In the genomic region with DNA sequence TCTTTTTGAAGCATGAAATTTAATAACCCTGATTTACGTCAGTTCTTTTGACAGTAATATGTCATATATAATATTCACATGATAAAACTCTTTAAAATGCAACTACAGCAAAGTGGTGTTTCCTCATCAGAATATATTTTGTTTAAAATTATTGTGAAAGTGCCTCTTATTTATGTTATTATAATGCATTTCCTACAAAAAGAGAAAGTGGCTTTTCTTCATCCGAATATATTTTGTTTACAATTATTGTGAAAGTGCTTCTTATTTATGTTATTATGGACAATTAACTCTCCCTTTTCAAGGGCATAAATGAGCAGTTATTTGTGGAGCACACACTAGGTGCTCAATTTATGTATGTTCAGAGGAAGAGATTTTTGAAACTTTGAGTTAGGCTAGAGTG, we compare ENCODE assay signal across 23 cellular contexts.
"Had no signal": no experiment of that assay in that cellular context is flagged by ENCODE, and none has a peak within 500 bp of the region (broad histone marks: within the 10 kb centered on the region; RNA-seq: fewer than 3 reads in every experiment).

No MANE protein-coding gene starts in this region.

- H3K36me3 ChIP-seq: esophagus squamous epithelium, gastroesophageal sphincter, heart right ventricle had no signal

- H3K4me3 Mint-ChIP-seq: activated CD4-positive, alpha-beta memory T cell treated with anti-CD3 and anti-CD28 coated beads, Interleukin-2, amount 10 ng/mL, durations not matched to agents 7 days and 5 days; activated CD4-positive, alpha-beta T cell treated with anti-CD3 and anti-CD28 coated beads, Interleukin-2, amount 10 ng/mL, durations not matched to agents 7 days and 5 days; activated naive CD8-positive, alpha-beta T cell; activated T-cell treated with anti-CD3 and anti-CD28 coated beads, Interleukin-2, amount 50 U/mL, for 4 hours; activated T-helper 17 cell treated with anti-CD3 and anti-CD28 coated beads, Interleukin-2, amount 50 U/mL, for 72 hours; WTC11 had no signal

- DNase-seq: activated CD4-positive, alpha-beta memory T cell treated with anti-CD3 and anti-CD28 coated beads, Interleukin-2, amount 10 ng/mL, durations not matched to agents 7 days and 5 days; activated CD4-positive, alpha-beta T cell treated with anti-CD3 and anti-CD28 coated beads for 1 hour; activated CD4-positive, alpha-beta T cell treated with anti-CD3 and anti-CD28 coated beads, Interleukin-2, amount 50 U/mL, for 4 hours; activated CD8-positive, alpha-beta memory T cell treated with anti-CD3 and anti-CD28 coated beads for 24 hours; activated effector memory CD4-positive, alpha-beta T cell treated with Interleukin-2 at 50 U/mL for 16 hours; activated gamma-delta T cell treated with Interleukin-2 at 50 U/mL for 16 hours; activated naive CD4-positive, alpha-beta T cell treated with anti-CD3 and anti-CD28 coated beads, Interleukin-2, amount 50 U/mL, for 16 hours; activated naive CD4-positive, alpha-beta T cell treated with Interleukin-2 at 50 U/mL for 16 hours; activated T-cell treated with anti-CD3 and anti-CD28 coated beads, Interleukin-2, amount 50 U/mL, for 4 hours; amniotic stem cell; aorta; body of pancreas; cortex of kidney; effector CD8-positive, alpha-beta T cell; esophagus squamous epithelium; heart right ventricle had no signal

- H3K27ac ChIP-seq: body of pancreas, epithelial cell of prostate, esophagus squamous epithelium, gastroesophageal sphincter, heart right ventricle, VCaP had no signal

- H3K4me1 ChIP-seq: body of pancreas, heart right ventricle had no signal

- H3K27me3 ChIP-seq: body of pancreas, gastroesophageal sphincter, heart right ventricle had no signal

- H3K9me3 Mint-ChIP-seq: activated T-cell treated with anti-CD3 and anti-CD28 coated beads, Interleukin-2, amount 50 U/mL, for 4 hours; activated T-helper 17 cell treated with anti-CD3 and anti-CD28 coated beads, Interleukin-2, amount 50 U/mL, for 72 hours had no signal

- H3K36me3 Mint-ChIP-seq: activated naive CD8-positive, alpha-beta T cell had no signal

- H3K4me3 ChIP-seq: body of pancreas, esophagus squamous epithelium, gastroesophageal sphincter, heart right ventricle had no signal

- ATAC-seq: activated T-helper 17 cell treated with anti-CD3 and anti-CD28 coated beads, Interleukin-2, amount 50 U/mL, for 72 hours; gastroesophageal sphincter; WTC11 had no signal

- H3K27ac Mint-ChIP-seq: activated CD4-positive, alpha-beta memory T cell treated with anti-CD3 and anti-CD28 coated beads, Interleukin-2, amount 10 ng/mL, durations not matched to agents 7 days and 5 days; activated CD4-positive, alpha-beta T cell treated with anti-CD3 and anti-CD28 coated beads, Interleukin-2, amount 10 ng/mL, durations not matched to agents 7 days and 5 days; activated naive CD8-positive, alpha-beta T cell; activated T-helper 17 cell treated with anti-CD3 and anti-CD28 coated beads, Interleukin-2, amount 50 U/mL, for 72 hours; WTC11 had no signal

- H3K4me1 Mint-ChIP-seq: activated CD4-positive, alpha-beta memory T cell treated with anti-CD3 and anti-CD28 coated beads, Interleukin-2, amount 10 ng/mL, durations not matched to agents 7 days and 5 days; activated CD4-positive, alpha-beta T cell treated with anti-CD3 and anti-CD28 coated beads, Interleukin-2, amount 10 ng/mL, durations not matched to agents 7 days and 5 days; activated T-helper 17 cell treated with anti-CD3 and anti-CD28 coated beads, Interleukin-2, amount 50 U/mL, for 72 hours had no signal

- H3K9me3 ChIP-seq: body of pancreas, esophagus squamous epithelium, gastroesophageal sphincter, heart right ventricle had no signal
